16 cellular contexts compared by ENCODE assay signal in the genomic region with DNA sequence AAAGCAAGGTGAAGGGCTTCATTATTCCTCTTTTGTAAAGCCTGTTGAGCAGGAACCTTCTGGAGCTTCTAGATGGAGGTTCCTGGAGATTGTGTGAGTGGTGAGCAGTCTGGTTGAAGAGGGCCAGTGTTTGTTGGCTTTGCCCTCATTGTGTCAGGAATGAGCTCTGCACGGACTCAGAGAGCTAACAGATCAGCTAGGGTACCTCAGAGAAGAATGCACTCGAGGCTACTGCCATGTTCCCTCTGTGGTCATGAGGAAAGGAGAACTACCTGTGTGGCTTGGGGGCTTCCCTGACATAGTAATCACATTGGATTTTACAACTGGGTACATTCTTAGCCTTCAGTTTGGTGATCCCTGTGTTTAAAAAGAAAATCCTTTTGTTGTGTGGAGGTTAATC. TPM values are rescaled to one million over a fixed set of nuclear protein-coding genes. Genes with fewer than 3 reads are reported as not detected.
DNase-seq lines count a peak whose midpoint lies in the region; ATAC-seq, FAIRE-seq and TF ChIP-seq lines count a peak whose summit lies in the region.
"Had no signal": no experiment of that assay in that cellular context is flagged by ENCODE, and none has a peak within 500 bp of the region (broad histone marks: within the 10 kb centered on the region; RNA-seq: fewer than 3 reads in every experiment).

No MANE protein-coding gene starts in this region.

- H3K4me3 Mint-ChIP-seq in glutamatergic neuron (ENCODE audit: unreplicated experiment): peak overlapping the region; percentile 21
- H3K4me3 Mint-ChIP-seq: CD4-positive, alpha-beta T cell had no signal

- H3K27ac ChIP-seq in cardiac muscle cell (peak overlapping the region; percentile 56), OCI-LY1 (ENCODE audit: low read depth, low read length, poor library complexity, severe bottlenecking) (no peak overlapping the region), thyroid gland (peak overlapping the region in 2 of 3 donors; percentile 5 to 25), substantia nigra (ENCODE audit: low read depth, low read length, poor library complexity, severe bottlenecking) (no peak overlapping the region)
- H3K27ac ChIP-seq: 22Rv1 had no signal

- H3K27ac Mint-ChIP-seq in glutamatergic neuron (ENCODE audit: unreplicated experiment): peak overlapping the region; percentile 72
- H3K27ac Mint-ChIP-seq: CD4-positive, alpha-beta T cell had no signal

- no peak for TF ChIP-seq POLR2A in thyroid gland (IDR thresholded peaks at IDR 0.05)

- H3K79me2 ChIP-seq in OCI-LY1 (ENCODE audit: insufficient read depth, low read length): no peaks in the 10 kb centered on the region

- DNase-seq in cardiac muscle cell (ENCODE audit: low read depth in 1 of 2, low spot score in 1 of 2) (no peak), left cardiac atrium (no peak), glutamatergic neuron (no peak), thyroid gland (no peak), HTR-8/SVneo (ENCODE audit: insufficient read length, low spot score) (no peak), substantia nigra (lab: John Stamatoyannopoulos, UW) (no peak)
- DNase-seq: NCI-H1048, NCI-H1436 treated with DMSO at 0.1 percent for 48 hours, NCI-H2029 treated with DMSO at 0.1 percent for 48 hours, NCI-H510A, NCI-H774 had no signal

- intact Hi-C loops in left cardiac atrium (cut with DNase I) (no loop called here), thyroid gland (cut with DNase I) (no loop called here)

- no peaks in the 10 kb centered on the region for H3K9me2 ChIP-seq in OCI-LY1 (ENCODE audit: low read depth, low read length)

- ATAC-seq in left cardiac atrium (no peak), GM21526 (IDR thresholded peaks at IDR 0.05; ENCODE audit: low FRiP score, unreplicated experiment) (no peak)

- H3K4me1 ChIP-seq in cardiac muscle cell (ENCODE audit: low read depth): peaks cover 14% of the 10 kb centered on the region
- peaks cover 16% of the 10 kb centered on the region for H3K4me1 ChIP-seq in OCI-LY1 (ENCODE audit: insufficient read depth, low read length, severe bottlenecking)
- peaks cover 49 to 86% of the 10 kb centered on the region in 2 donors for H3K4me1 ChIP-seq in thyroid gland
- H3K4me1 ChIP-seq: BE2C had no signal

- H3K4me2 ChIP-seq in OCI-LY1 (ENCODE audit: low read length): peak overlapping the region; percentile 27; the same call in 1 of the 2 replicates

- H3K9me3 ChIP-seq in cardiac muscle cell (ENCODE audit: low read depth): no peaks in the 10 kb centered on the region
- no peaks in the 10 kb centered on the region for H3K9me3 ChIP-seq in OCI-LY1 (ENCODE audit: low read length)
- no peaks in the 10 kb centered on the region for H3K9me3 ChIP-seq in thyroid gland
- H3K9me3 ChIP-seq: BE2C had no signal

- no peaks in the 10 kb centered on the region for H3F3A ChIP-seq in OCI-LY1 (ENCODE audit: insufficient read depth, low read length)

- TF ChIP-seq CTCF in cardiac muscle cell (IDR thresholded peaks at IDR 0.05; ENCODE audit: low read depth, low read length) (no peak), OCI-LY1 (IDR thresholded peaks at IDR 0.05; ENCODE audit: low read length) (no peak), glutamatergic neuron (IDR thresholded peaks at IDR 0.05; ENCODE audit: partially characterized antibody, unreplicated experiment) (no peak), thyroid gland (IDR thresholded peaks at IDR 0.05) (no peak)

- H3K9ac ChIP-seq in OCI-LY1 (ENCODE audit: low read length): no peak overlapping the region

- H3K36me3 Mint-ChIP-seq in glutamatergic neuron (ENCODE audit: unreplicated experiment): no peaks in the 10 kb centered on the region

- H3K36me3 ChIP-seq in cardiac muscle cell (no peaks in the 10 kb centered on the region), OCI-LY1 (ENCODE audit: insufficient read depth, low read length) (no peaks in the 10 kb centered on the region), thyroid gland (no peaks in the 10 kb centered on the region)
- H3K36me3 ChIP-seq: BE2C had no signal

- H3K27me3 ChIP-seq in cardiac muscle cell (no peaks in the 10 kb centered on the region), OCI-LY1 (ENCODE audit: insufficient read depth, low read length) (no peaks in the 10 kb centered on the region), thyroid gland (no peaks in the 10 kb centered on the region)
- H3K27me3 ChIP-seq: BE2C had no signal

- peak overlapping the region; percentile 12; the same call in 1 of the 2 replicates for H2AFZ ChIP-seq in OCI-LY1 (ENCODE audit: low read length)

- H3K4me1 Mint-ChIP-seq in glutamatergic neuron (ENCODE audit: low read depth, unreplicated experiment): peaks cover 30% of the 10 kb centered on the region

- H3K4me3 ChIP-seq in cardiac muscle cell: no peak overlapping the region
- no peak overlapping the region for H3K4me3 ChIP-seq in OCI-LY1 (ENCODE audit: low read depth, low read length, poor library complexity, severe bottlenecking)
- no peak overlapping the region for H3K4me3 ChIP-seq in thyroid gland (replicated peaks in 1 of 3)

- 32 to 46% methylated on average over 2 of the region's 2 CpGs for WGBS in thyroid gland, 2 donors

- H4K20me1 ChIP-seq in OCI-LY1 (ENCODE audit: insufficient read depth, low read length): no peaks in the 10 kb centered on the region

- FAIRE-seq in HTR-8/SVneo (lab: Jason Lieb, UNC): no peak

- peaks cover 2% of the 10 kb centered on the region for H3K27me3 Mint-ChIP-seq in glutamatergic neuron (ENCODE audit: unreplicated experiment)
- H3K27me3 Mint-ChIP-seq: CD4-positive, alpha-beta T cell had no signal

- no peaks in the 10 kb centered on the region for H3K9me3 Mint-ChIP-seq in glutamatergic neuron (ENCODE audit: unreplicated experiment)
- H3K9me3 Mint-ChIP-seq: CD4-positive, alpha-beta T cell had no signal

RNA-seq across cellular contexts. Expression of gene SPTBN1, which starts 46.6 kb away (rescaled TPM):
- total RNA-seq in cardiac muscle cell: 283 and 435 TPM in 2 replicates
- polyA plus RNA-seq in cardiac muscle cell: 125 and 143 TPM in 2 replicates
- 100 to 1,000 TPM; 329 to 332 TPM for total RNA-seq in left cardiac atrium
- total RNA-seq in glutamatergic neuron (ENCODE audit: unreplicated experiment): 385 TPM
- total RNA-seq in thyroid gland: 100 to 1,000 TPM; 381 to 513 (median 419) TPM

Comparison
In these comparisons a context has a peak if more than half of its experiments do, and no peak if none do; other contexts are left out.
1. H3K27ac ChIP-seq: peak in cardiac muscle cell (single experiment) and thyroid gland (2 of 3); none in OCI-LY1 (single experiment) and substantia nigra (single experiment).